ENCODE assay signal across 1 cellular context in genomic region chr1:223364685-223365382, GRCh38.
TF ChIP-seq lines count a peak whose summit lies in the region.

No MANE protein-coding gene starts in this region.

TF ChIP-seq in H1, 55 proteins besides CTCF, POLR2A, EP300 and RAD21 (continued from another document):
- no peak for TF ChIP-seq USF2 (IDR thresholded peaks at IDR 0.05; ENCODE audit: low read length)
- 0 out of 2 replicates have a peak, but pooled peaks have one; percentile 30 for TF ChIP-seq GABPA (IDR thresholded peaks at IDR 0.05; ENCODE audit: borderline replicate concordance, insufficient read depth, low read length)
- TF ChIP-seq, protein P1, sequence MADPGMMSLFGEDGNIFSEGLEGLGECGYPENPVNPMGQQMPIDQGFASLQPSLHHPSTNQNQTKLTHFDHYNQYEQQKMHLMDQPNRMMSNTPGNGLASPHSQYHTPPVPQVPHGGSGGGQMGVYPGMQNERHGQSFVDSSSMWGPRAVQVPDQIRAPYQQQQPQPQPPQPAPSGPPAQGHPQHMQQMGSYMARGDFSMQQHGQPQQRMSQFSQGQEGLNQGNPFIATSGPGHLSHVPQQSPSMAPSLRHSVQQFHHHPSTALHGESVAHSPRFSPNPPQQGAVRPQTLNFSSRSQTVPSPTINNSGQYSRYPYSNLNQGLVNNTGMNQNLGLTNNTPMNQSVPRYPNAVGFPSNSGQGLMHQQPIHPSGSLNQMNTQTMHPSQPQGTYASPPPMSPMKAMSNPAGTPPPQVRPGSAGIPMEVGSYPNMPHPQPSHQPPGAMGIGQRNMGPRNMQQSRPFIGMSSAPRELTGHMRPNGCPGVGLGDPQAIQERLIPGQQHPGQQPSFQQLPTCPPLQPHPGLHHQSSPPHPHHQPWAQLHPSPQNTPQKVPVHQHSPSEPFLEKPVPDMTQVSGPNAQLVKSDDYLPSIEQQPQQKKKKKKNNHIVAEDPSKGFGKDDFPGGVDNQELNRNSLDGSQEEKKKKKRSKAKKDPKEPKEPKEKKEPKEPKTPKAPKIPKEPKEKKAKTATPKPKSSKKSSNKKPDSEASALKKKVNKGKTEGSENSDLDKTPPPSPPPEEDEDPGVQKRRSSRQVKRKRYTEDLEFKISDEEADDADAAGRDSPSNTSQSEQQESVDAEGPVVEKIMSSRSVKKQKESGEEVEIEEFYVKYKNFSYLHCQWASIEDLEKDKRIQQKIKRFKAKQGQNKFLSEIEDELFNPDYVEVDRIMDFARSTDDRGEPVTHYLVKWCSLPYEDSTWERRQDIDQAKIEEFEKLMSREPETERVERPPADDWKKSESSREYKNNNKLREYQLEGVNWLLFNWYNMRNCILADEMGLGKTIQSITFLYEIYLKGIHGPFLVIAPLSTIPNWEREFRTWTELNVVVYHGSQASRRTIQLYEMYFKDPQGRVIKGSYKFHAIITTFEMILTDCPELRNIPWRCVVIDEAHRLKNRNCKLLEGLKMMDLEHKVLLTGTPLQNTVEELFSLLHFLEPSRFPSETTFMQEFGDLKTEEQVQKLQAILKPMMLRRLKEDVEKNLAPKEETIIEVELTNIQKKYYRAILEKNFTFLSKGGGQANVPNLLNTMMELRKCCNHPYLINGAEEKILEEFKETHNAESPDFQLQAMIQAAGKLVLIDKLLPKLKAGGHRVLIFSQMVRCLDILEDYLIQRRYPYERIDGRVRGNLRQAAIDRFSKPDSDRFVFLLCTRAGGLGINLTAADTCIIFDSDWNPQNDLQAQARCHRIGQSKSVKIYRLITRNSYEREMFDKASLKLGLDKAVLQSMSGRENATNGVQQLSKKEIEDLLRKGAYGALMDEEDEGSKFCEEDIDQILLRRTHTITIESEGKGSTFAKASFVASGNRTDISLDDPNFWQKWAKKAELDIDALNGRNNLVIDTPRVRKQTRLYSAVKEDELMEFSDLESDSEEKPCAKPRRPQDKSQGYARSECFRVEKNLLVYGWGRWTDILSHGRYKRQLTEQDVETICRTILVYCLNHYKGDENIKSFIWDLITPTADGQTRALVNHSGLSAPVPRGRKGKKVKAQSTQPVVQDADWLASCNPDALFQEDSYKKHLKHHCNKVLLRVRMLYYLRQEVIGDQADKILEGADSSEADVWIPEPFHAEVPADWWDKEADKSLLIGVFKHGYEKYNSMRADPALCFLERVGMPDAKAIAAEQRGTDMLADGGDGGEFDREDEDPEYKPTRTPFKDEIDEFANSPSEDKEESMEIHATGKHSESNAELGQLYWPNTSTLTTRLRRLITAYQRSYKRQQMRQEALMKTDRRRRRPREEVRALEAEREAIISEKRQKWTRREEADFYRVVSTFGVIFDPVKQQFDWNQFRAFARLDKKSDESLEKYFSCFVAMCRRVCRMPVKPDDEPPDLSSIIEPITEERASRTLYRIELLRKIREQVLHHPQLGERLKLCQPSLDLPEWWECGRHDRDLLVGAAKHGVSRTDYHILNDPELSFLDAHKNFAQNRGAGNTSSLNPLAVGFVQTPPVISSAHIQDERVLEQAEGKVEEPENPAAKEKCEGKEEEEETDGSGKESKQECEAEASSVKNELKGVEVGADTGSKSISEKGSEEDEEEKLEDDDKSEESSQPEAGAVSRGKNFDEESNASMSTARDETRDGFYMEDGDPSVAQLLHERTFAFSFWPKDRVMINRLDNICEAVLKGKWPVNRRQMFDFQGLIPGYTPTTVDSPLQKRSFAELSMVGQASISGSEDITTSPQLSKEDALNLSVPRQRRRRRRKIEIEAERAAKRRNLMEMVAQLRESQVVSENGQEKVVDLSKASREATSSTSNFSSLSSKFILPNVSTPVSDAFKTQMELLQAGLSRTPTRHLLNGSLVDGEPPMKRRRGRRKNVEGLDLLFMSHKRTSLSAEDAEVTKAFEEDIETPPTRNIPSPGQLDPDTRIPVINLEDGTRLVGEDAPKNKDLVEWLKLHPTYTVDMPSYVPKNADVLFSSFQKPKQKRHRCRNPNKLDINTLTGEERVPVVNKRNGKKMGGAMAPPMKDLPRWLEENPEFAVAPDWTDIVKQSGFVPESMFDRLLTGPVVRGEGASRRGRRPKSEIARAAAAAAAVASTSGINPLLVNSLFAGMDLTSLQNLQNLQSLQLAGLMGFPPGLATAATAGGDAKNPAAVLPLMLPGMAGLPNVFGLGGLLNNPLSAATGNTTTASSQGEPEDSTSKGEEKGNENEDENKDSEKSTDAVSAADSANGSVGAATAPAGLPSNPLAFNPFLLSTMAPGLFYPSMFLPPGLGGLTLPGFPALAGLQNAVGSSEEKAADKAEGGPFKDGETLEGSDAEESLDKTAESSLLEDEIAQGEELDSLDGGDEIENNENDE (IDR thresholded peaks at IDR 0.05; ENCODE audit: insufficient replicate concordance, low read length): no peak
- no peak for TF ChIP-seq BCL11A (IDR thresholded peaks at IDR 0.05; ENCODE audit: low read depth in 2 of 2, low read length in 2 of 2)
- peak; percentile 56; the same call in 1 of the 2 replicates for TF ChIP-seq KDM1A (IDR thresholded peaks at IDR 0.05; ENCODE audit: borderline replicate concordance, low read length)
- TF ChIP-seq GTF2F1 (IDR thresholded peaks at IDR 0.05; ENCODE audit: borderline replicate concordance, low read depth, low read length): no peak
- no peak for TF ChIP-seq KDM5A (IDR thresholded peaks at IDR 0.05; ENCODE audit: low read length)
- TF ChIP-seq JUN (IDR thresholded peaks at IDR 0.05; ENCODE audit: low read depth, low read length): no peak
- TF ChIP-seq SUZ12 (IDR thresholded peaks at IDR 0.05; ENCODE audit: low read length): peak; percentile 1; the same call in 1 of the 2 replicates
- TF ChIP-seq CBX5 (IDR thresholded peaks at IDR 0.05; ENCODE audit: low read depth, low read length): no peak
- TF ChIP-seq BRCA1 (IDR thresholded peaks at IDR 0.05; ENCODE audit: low read depth, low read length): no peak
- no peak for TF ChIP-seq CBX8 (IDR thresholded peaks at IDR 0.05; ENCODE audit: borderline replicate concordance, low read depth, low read length)
- TF ChIP-seq TCF12 (IDR thresholded peaks at IDR 0.05; ENCODE audit: low read depth, low read length): no peak
- no peak for TF ChIP-seq RNF2 (IDR thresholded peaks at IDR 0.05; ENCODE audit: borderline replicate concordance, low read depth, low read length, missing control alignments, poor library complexity, severe bottlenecking)
- no peak for TF ChIP-seq TAF7 (optimal IDR thresholded peaks at IDR 0.05; ENCODE audit: borderline replicate concordance, low read depth, low read length)
- TF ChIP-seq RBBP5 (IDR thresholded peaks at IDR 0.05; ENCODE audit: borderline replicate concordance, low read depth, low read length): no peak
- no peak for TF ChIP-seq SIX5 (IDR thresholded peaks at IDR 0.05; ENCODE audit: low read depth, low read length)
- TF ChIP-seq ATF3 (IDR thresholded peaks at IDR 0.05; ENCODE audit: insufficient read depth, low read depth, low read length): no peak
- TF ChIP-seq SIN3A (conservative IDR thresholded peaks at IDR 0.05 in 1 of 2, IDR thresholded peaks at IDR 0.05 in 1 of 2; ENCODE audit: low read depth in 1 of 2, low read length in 2 of 2): 0 out of 4 replicates have a peak, but pooled peaks of 1 of the 2 experiments have one; percentile 40
- no peak for TF ChIP-seq RXRA (IDR thresholded peaks at IDR 0.05; ENCODE audit: insufficient read depth, low read depth, low read length)
- TF ChIP-seq POLR2AphosphoS5 (IDR thresholded peaks at IDR 0.05; ENCODE audit: low read depth, low read length): no peak
- TF ChIP-seq TAF1 (IDR thresholded peaks at IDR 0.05; ENCODE audit: low read depth, low read length): no peak
- TF ChIP-seq FOSL1 (IDR thresholded peaks at IDR 0.05; ENCODE audit: insufficient read depth, low read depth, low read length): no peak
- no peak for TF ChIP-seq HDAC2 (IDR thresholded peaks at IDR 0.05; ENCODE audit: borderline replicate concordance in 1 of 2, low read depth in 2 of 2, low read length in 2 of 2)
- TF ChIP-seq PHF8 (conservative IDR thresholded peaks at IDR 0.05; ENCODE audit: low read depth, low read length): no peak; the same call in 1 of the 2 replicates
- no peak for TF ChIP-seq CHD1 (IDR thresholded peaks at IDR 0.05; ENCODE audit: low read depth, low read length)
- TF ChIP-seq SP4 (IDR thresholded peaks at IDR 0.05; ENCODE audit: low read length): no peak
- TF ChIP-seq CHD2 (IDR thresholded peaks at IDR 0.05; ENCODE audit: low read length): no peak
- TF ChIP-seq HDAC6 (IDR thresholded peaks at IDR 0.05; ENCODE audit: low read depth, low read length): no peak
- TF ChIP-seq YY1 (IDR thresholded peaks at IDR 0.05; ENCODE audit: low read depth, low read length): no peak
- TF ChIP-seq MAX (IDR thresholded peaks at IDR 0.05): no peak
- TF ChIP-seq, protein P2, sequence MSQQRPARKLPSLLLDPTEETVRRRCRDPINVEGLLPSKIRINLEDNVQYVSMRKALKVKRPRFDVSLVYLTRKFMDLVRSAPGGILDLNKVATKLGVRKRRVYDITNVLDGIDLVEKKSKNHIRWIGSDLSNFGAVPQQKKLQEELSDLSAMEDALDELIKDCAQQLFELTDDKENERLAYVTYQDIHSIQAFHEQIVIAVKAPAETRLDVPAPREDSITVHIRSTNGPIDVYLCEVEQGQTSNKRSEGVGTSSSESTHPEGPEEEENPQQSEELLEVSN (IDR thresholded peaks at IDR 0.05): peak; percentile 68
- TF ChIP-seq RFX5 (IDR thresholded peaks at IDR 0.05; ENCODE audit: borderline replicate concordance, low read depth, low read length): no peak
- no peak for TF ChIP-seq ATF2 (IDR thresholded peaks at IDR 0.05; ENCODE audit: low read length)
- no peak for TF ChIP-seq SAP30 (IDR thresholded peaks at IDR 0.05; ENCODE audit: insufficient read depth, insufficient replicate concordance, low read length)
- no peak for TF ChIP-seq EGR1 (IDR thresholded peaks at IDR 0.05; ENCODE audit: borderline replicate concordance, low read depth, low read length)
- no peak for TF ChIP-seq SIRT6 (IDR thresholded peaks at IDR 0.05; ENCODE audit: low read length)
- TF ChIP-seq TEAD4 (IDR thresholded peaks at IDR 0.05; ENCODE audit: low read depth, low read length): peak; percentile 81
- TF ChIP-seq JUND (IDR thresholded peaks at IDR 0.05; ENCODE audit: low read length): no peak
- no peak for TF ChIP-seq ZNF274 (IDR thresholded peaks at IDR 0.05; ENCODE audit: borderline replicate concordance, extremely low read depth, low read length)
- TF ChIP-seq KDM4A (IDR thresholded peaks at IDR 0.05; ENCODE audit: low read depth, low read length, severe bottlenecking): peak; percentile 85
- no peak for TF ChIP-seq CEBPB (IDR thresholded peaks at IDR 0.05; ENCODE audit: low read depth, low read length)
- TF ChIP-seq TBP (IDR thresholded peaks at IDR 0.05; ENCODE audit: low read depth, low read length): no peak
- TF ChIP-seq SP1 (IDR thresholded peaks at IDR 0.05; ENCODE audit: low read depth, low read length): no peak
- TF ChIP-seq SRF (IDR thresholded peaks at IDR 0.05; ENCODE audit: low read depth, low read length): no peak
- no peak for TF ChIP-seq ASH2L (IDR thresholded peaks at IDR 0.05; ENCODE audit: low read length)
- TF ChIP-seq BACH1 (IDR thresholded peaks at IDR 0.05; ENCODE audit: low read length): peak; percentile 24; the same call in 1 of the 2 replicates
- peak; percentile 37 for TF ChIP-seq EZH2 (IDR thresholded peaks at IDR 0.05; ENCODE audit: low read depth, low read length, severe bottlenecking)
- no peak for TF ChIP-seq CTBP2 (IDR thresholded peaks at IDR 0.05; ENCODE audit: borderline replicate concordance, insufficient read depth, insufficient read length, low read length)
- TF ChIP-seq NANOG (IDR thresholded peaks at IDR 0.05; ENCODE audit: insufficient read depth, low read depth, low read length, poor library complexity, severe bottlenecking): no peak
- TF ChIP-seq CREB1 (IDR thresholded peaks at IDR 0.05): no peak
- TF ChIP-seq NRF1 (IDR thresholded peaks at IDR 0.05; ENCODE audit: low read depth, low read length): no peak
